2 cellular contexts compared by ENCODE assay signal in the genomic region with DNA sequence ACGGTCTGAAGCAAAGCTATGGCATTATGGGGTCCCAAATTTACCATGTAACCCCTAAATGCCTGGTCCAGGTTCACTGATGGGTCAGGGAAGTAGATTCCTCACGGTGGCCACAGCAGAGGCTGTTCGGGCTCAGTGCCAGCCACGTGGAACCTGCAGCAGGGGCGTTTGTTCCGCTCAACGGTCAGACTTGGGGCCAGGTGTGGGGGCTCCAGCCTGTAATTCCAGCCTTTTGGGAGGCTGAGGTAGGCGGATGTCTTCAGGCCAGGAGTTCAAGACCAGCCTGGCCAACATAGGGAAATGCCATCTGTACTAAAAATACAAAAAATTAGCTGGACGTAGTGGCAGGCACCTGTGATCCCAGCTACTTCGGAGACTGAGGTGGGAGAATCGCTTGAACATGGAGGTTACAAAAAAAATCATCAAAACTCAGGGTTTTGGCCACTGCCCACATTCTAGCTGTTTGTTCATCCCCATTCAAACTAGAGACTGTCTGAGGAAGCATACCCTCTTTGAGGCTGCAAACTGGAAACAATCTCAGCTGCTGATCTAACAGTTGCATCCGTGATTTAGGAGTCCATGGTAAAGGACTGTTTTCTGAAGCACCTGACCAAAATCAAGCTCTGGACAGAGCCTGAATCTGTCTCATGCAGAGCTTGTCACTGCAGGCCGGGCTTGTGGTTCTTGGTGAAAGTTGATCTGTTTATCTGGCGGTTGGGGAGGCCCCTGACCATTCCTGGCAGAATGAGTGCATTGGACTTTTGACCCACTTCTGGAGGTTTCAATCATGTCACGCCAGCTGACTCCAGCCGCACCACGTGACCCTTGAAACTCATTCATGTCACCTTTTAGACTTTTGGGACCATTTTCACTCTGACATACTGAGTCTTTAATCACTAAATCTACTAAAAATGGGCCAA.
TF ChIP-seq lines count a peak whose summit lies in the region.

No MANE protein-coding gene starts in this region.

TF ChIP-seq in A549, 52 proteins besides CTCF, POLR2A, EP300 and RAD21:
- no peak for TF ChIP-seq POLR2AphosphoS2 (conservative IDR thresholded peaks at IDR 0.05; ENCODE audit: low read length)
- TF ChIP-seq, protein P1, sequence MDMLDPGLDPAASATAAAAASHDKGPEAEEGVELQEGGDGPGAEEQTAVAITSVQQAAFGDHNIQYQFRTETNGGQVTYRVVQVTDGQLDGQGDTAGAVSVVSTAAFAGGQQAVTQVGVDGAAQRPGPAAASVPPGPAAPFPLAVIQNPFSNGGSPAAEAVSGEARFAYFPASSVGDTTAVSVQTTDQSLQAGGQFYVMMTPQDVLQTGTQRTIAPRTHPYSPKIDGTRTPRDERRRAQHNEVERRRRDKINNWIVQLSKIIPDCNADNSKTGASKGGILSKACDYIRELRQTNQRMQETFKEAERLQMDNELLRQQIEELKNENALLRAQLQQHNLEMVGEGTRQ (IDR thresholded peaks at IDR 0.05): peak; percentile 42

TF ChIP-seq in GM12878, 131 proteins besides CTCF, POLR2A, EP300 and RAD21 (continues in another document):
- no peak for TF ChIP-seq SMC3 (IDR thresholded peaks at IDR 0.05; ENCODE audit: borderline replicate concordance, low read length)
- TF ChIP-seq SIX5 (IDR thresholded peaks at IDR 0.05; ENCODE audit: low read depth, low read length, severe bottlenecking): no peak
- no peak for TF ChIP-seq SIN3A (IDR thresholded peaks at IDR 0.05; ENCODE audit: low read depth, low read length)
- no peak for TF ChIP-seq YBX1 (IDR thresholded peaks at IDR 0.05)
- no peak for TF ChIP-seq RELA (IDR thresholded peaks at IDR 0.05; ENCODE audit: borderline replicate concordance, partially characterized antibody)
- no peak for TF ChIP-seq KAT2A (conservative IDR thresholded peaks at IDR 0.05; ENCODE audit: control insufficient read depth, low read depth, low read length)
- TF ChIP-seq, protein P2, sequence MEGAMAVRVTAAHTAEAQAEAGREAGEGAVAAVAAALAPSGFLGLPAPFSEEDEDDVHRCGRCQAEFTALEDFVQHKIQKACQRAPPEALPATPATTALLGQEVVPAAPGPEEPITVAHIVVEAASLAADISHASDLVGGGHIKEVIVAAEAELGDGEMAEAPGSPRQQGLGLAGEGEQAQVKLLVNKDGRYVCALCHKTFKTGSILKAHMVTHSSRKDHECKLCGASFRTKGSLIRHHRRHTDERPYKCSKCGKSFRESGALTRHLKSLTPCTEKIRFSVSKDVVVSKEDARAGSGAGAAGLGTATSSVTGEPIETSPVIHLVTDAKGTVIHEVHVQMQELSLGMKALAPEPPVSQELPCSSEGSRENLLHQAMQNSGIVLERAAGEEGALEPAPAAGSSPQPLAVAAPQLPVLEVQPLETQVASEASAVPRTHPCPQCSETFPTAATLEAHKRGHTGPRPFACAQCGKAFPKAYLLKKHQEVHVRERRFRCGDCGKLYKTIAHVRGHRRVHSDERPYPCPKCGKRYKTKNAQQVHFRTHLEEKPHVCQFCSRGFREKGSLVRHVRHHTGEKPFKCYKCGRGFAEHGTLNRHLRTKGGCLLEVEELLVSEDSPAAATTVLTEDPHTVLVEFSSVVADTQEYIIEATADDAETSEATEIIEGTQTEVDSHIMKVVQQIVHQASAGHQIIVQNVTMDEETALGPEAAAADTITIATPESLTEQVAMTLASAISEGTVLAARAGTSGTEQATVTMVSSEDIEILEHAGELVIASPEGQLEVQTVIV (IDR thresholded peaks at IDR 0.05; ENCODE audit: borderline replicate concordance, partially characterized antibody): no peak
- TF ChIP-seq SREBF2 (IDR thresholded peaks at IDR 0.05; ENCODE audit: low read length): no peak
- TF ChIP-seq NRF1 (conservative IDR thresholded peaks at IDR 0.05; ENCODE audit: low read depth, low read length): no peak
- TF ChIP-seq HCFC1 (IDR thresholded peaks at IDR 0.05; ENCODE audit: low read length): no peak
- TF ChIP-seq NR2C1 (IDR thresholded peaks at IDR 0.05): no peak
- TF ChIP-seq HDGF (IDR thresholded peaks at IDR 0.05): no peak
- TF ChIP-seq RUNX3 (IDR thresholded peaks at IDR 0.05; ENCODE audit: low read length): peak; percentile 37; the same call in 1 of the 2 replicates
- no peak for TF ChIP-seq GATAD2B (conservative IDR thresholded peaks at IDR 0.05; ENCODE audit: low read depth)
- no peak for TF ChIP-seq TBL1XR1 (IDR thresholded peaks at IDR 0.05; ENCODE audit: low read depth, low read length)
- TF ChIP-seq CHD4 (IDR thresholded peaks at IDR 0.05): no peak
- no peak for TF ChIP-seq MEF2A (IDR thresholded peaks at IDR 0.05; ENCODE audit: insufficient read depth, low read depth, low read length)
- no peak for TF ChIP-seq EGR1 (IDR thresholded peaks at IDR 0.05; ENCODE audit: borderline replicate concordance in 1 of 2, low read depth in 2 of 2, low read length in 2 of 2)
- TF ChIP-seq HDAC2 (IDR thresholded peaks at IDR 0.05): no peak
- TF ChIP-seq, protein P3, sequence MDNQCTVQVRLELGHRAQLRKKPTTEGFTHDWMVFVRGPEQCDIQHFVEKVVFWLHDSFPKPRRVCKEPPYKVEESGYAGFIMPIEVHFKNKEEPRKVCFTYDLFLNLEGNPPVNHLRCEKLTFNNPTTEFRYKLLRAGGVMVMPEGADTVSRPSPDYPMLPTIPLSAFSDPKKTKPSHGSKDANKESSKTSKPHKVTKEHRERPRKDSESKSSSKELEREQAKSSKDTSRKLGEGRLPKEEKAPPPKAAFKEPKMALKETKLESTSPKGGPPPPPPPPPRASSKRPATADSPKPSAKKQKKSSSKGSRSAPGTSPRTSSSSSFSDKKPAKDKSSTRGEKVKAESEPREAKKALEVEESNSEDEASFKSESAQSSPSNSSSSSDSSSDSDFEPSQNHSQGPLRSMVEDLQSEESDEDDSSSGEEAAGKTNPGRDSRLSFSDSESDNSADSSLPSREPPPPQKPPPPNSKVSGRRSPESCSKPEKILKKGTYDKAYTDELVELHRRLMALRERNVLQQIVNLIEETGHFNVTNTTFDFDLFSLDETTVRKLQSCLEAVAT (IDR thresholded peaks at IDR 0.05): peak; percentile 56; the same call in 1 of the 2 replicates
- TF ChIP-seq KDM1A (IDR thresholded peaks at IDR 0.05; ENCODE audit: borderline replicate concordance): no peak
- no peak for TF ChIP-seq NFYA (IDR thresholded peaks at IDR 0.05; ENCODE audit: borderline replicate concordance, low read depth, low read length)
- TF ChIP-seq STAT3 (IDR thresholded peaks at IDR 0.05; ENCODE audit: low read depth, low read length): no peak
- TF ChIP-seq, protein P4, sequence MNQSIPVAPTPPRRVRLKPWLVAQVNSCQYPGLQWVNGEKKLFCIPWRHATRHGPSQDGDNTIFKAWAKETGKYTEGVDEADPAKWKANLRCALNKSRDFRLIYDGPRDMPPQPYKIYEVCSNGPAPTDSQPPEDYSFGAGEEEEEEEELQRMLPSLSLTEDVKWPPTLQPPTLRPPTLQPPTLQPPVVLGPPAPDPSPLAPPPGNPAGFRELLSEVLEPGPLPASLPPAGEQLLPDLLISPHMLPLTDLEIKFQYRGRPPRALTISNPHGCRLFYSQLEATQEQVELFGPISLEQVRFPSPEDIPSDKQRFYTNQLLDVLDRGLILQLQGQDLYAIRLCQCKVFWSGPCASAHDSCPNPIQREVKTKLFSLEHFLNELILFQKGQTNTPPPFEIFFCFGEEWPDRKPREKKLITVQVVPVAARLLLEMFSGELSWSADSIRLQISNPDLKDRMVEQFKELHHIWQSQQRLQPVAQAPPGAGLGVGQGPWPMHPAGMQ (IDR thresholded peaks at IDR 0.05; ENCODE audit: borderline replicate concordance): no peak
- TF ChIP-seq CEBPB (IDR thresholded peaks at IDR 0.05; ENCODE audit: borderline replicate concordance in 1 of 2, low read depth in 2 of 2, low read length in 2 of 2): no peak
- TF ChIP-seq ZSCAN29 (IDR thresholded peaks at IDR 0.05): no peak
- no peak for TF ChIP-seq RB1 (IDR thresholded peaks at IDR 0.05; ENCODE audit: borderline replicate concordance)
- TF ChIP-seq SUZ12 (IDR thresholded peaks at IDR 0.05; ENCODE audit: unreplicated experiment): no peak
- TF ChIP-seq, protein P5, sequence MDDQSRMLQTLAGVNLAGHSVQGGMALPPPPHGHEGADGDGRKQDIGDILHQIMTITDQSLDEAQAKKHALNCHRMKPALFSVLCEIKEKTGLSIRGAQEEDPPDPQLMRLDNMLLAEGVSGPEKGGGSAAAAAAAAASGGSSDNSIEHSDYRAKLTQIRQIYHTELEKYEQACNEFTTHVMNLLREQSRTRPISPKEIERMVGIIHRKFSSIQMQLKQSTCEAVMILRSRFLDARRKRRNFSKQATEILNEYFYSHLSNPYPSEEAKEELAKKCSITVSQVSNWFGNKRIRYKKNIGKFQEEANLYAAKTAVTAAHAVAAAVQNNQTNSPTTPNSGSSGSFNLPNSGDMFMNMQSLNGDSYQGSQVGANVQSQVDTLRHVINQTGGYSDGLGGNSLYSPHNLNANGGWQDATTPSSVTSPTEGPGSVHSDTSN (IDR thresholded peaks at IDR 0.05; ENCODE audit: insufficient replicate concordance, low read depth, low read length): no peak
- peak; percentile 62; the same call in 1 of the 2 replicates for TF ChIP-seq ATF7 (IDR thresholded peaks at IDR 0.05; ENCODE audit: low read depth)
- TF ChIP-seq IKZF1 (conservative IDR thresholded peaks at IDR 0.05): peak; percentile 67
- TF ChIP-seq, protein P6, sequence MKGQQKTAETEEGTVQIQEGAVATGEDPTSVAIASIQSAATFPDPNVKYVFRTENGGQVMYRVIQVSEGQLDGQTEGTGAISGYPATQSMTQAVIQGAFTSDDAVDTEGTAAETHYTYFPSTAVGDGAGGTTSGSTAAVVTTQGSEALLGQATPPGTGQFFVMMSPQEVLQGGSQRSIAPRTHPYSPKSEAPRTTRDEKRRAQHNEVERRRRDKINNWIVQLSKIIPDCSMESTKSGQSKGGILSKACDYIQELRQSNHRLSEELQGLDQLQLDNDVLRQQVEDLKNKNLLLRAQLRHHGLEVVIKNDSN (IDR thresholded peaks at IDR 0.05; ENCODE audit: borderline replicate concordance, extremely low read length, insufficient read depth, low read depth, low read length): peak; percentile 23
- no peak for TF ChIP-seq WRNIP1 (IDR thresholded peaks at IDR 0.05; ENCODE audit: borderline replicate concordance, low read depth, low read length)
- no peak for TF ChIP-seq RFX5 (IDR thresholded peaks at IDR 0.05; ENCODE audit: low read depth, low read length)
- TF ChIP-seq ZZZ3 (IDR thresholded peaks at IDR 0.05; ENCODE audit: control insufficient read depth, insufficient read length, low read depth): no peak
- TF ChIP-seq, protein P7, sequence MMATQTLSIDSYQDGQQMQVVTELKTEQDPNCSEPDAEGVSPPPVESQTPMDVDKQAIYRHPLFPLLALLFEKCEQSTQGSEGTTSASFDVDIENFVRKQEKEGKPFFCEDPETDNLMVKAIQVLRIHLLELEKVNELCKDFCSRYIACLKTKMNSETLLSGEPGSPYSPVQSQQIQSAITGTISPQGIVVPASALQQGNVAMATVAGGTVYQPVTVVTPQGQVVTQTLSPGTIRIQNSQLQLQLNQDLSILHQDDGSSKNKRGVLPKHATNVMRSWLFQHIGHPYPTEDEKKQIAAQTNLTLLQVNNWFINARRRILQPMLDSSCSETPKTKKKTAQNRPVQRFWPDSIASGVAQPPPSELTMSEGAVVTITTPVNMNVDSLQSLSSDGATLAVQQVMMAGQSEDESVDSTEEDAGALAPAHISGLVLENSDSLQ (IDR thresholded peaks at IDR 0.05): peak; percentile 83
- TF ChIP-seq FOS (IDR thresholded peaks at IDR 0.05; ENCODE audit: borderline replicate concordance, extremely low read depth, insufficient read length): no peak
- TF ChIP-seq CREB1 (IDR thresholded peaks at IDR 0.05; ENCODE audit: low read depth): no peak
- no peak for TF ChIP-seq SMAD5 (IDR thresholded peaks at IDR 0.05; ENCODE audit: low read depth)
- TF ChIP-seq, protein P8, sequence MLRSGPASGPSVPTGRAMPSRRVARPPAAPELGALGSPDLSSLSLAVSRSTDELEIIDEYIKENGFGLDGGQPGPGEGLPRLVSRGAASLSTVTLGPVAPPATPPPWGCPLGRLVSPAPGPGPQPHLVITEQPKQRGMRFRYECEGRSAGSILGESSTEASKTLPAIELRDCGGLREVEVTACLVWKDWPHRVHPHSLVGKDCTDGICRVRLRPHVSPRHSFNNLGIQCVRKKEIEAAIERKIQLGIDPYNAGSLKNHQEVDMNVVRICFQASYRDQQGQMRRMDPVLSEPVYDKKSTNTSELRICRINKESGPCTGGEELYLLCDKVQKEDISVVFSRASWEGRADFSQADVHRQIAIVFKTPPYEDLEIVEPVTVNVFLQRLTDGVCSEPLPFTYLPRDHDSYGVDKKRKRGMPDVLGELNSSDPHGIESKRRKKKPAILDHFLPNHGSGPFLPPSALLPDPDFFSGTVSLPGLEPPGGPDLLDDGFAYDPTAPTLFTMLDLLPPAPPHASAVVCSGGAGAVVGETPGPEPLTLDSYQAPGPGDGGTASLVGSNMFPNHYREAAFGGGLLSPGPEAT (IDR thresholded peaks at IDR 0.05; ENCODE audit: low read depth): peak; percentile 49; the same call in 1 of the 2 replicates
- TF ChIP-seq ESRRA (IDR thresholded peaks at IDR 0.05; ENCODE audit: low read length): no peak
- TF ChIP-seq, protein P9, sequence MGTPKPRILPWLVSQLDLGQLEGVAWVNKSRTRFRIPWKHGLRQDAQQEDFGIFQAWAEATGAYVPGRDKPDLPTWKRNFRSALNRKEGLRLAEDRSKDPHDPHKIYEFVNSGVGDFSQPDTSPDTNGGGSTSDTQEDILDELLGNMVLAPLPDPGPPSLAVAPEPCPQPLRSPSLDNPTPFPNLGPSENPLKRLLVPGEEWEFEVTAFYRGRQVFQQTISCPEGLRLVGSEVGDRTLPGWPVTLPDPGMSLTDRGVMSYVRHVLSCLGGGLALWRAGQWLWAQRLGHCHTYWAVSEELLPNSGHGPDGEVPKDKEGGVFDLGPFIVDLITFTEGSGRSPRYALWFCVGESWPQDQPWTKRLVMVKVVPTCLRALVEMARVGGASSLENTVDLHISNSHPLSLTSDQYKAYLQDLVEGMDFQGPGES (IDR thresholded peaks at IDR 0.05): no peak
- TF ChIP-seq SMAD1 (IDR thresholded peaks at IDR 0.05; ENCODE audit: low read depth, partially characterized antibody): no peak
- TF ChIP-seq ZNF274 (IDR thresholded peaks at IDR 0.05; ENCODE audit: insufficient read depth, insufficient read length): no peak
- TF ChIP-seq, protein P1 (IDR thresholded peaks at IDR 0.05; ENCODE audit: borderline replicate concordance, low read depth, low read length): peak; percentile 66
- TF ChIP-seq, protein P10, sequence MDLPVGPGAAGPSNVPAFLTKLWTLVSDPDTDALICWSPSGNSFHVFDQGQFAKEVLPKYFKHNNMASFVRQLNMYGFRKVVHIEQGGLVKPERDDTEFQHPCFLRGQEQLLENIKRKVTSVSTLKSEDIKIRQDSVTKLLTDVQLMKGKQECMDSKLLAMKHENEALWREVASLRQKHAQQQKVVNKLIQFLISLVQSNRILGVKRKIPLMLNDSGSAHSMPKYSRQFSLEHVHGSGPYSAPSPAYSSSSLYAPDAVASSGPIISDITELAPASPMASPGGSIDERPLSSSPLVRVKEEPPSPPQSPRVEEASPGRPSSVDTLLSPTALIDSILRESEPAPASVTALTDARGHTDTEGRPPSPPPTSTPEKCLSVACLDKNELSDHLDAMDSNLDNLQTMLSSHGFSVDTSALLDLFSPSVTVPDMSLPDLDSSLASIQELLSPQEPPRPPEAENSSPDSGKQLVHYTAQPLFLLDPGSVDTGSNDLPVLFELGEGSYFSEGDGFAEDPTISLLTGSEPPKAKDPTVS (IDR thresholded peaks at IDR 0.05; ENCODE audit: low read depth, low read length): no peak
